Comparison of ENCODE assay signal across 26 cellular contexts in genomic region chr3:8868996-8869395, GRCh38.
DNase-seq lines count a peak whose midpoint lies in the region; ATAC-seq, FAIRE-seq and TF ChIP-seq lines count a peak whose summit lies in the region.
"Had no signal": no experiment of that assay in that cellular context is flagged by ENCODE, and none has a peak within 500 bp of the region (broad histone marks: within the 10 kb centered on the region; RNA-seq: fewer than 3 reads in every experiment).

No MANE protein-coding gene starts in this region.

- H3K4me2 ChIP-seq in keratinocyte (ENCODE audit: control insufficient read depth, extremely low read depth, insufficient read depth, low read depth, low read length): peak overlapping the region; percentile 67

- peak overlapping the region; percentile 91 for H3K27ac ChIP-seq in keratinocyte (ENCODE audit: control insufficient read depth, insufficient read depth, low read length)

- peak overlapping the region; percentile 5 for H2AFZ ChIP-seq in keratinocyte (ENCODE audit: control insufficient read depth, low read length)

- no peak overlapping the region for H3K4me3 ChIP-seq in keratinocyte (ENCODE audit: control insufficient read depth in 2 of 3, extremely low read depth in 1 of 3, insufficient read depth in 2 of 3, low read depth in 1 of 3, low read length in 3 of 3)
- H3K4me3 ChIP-seq: HAP-1, mucosa of descending colon had no signal

- H4K20me1 ChIP-seq in keratinocyte (ENCODE audit: control insufficient read depth, extremely low read depth, insufficient read depth, low read length): no peaks in the 10 kb centered on the region

- no peaks in the 10 kb centered on the region for H3K9me1 ChIP-seq in keratinocyte (ENCODE audit: control insufficient read depth, extremely low read depth, insufficient read depth, low read length)

- dilution Hi-C loops in keratinocyte (cut with MboI; ENCODE audit: extremely low pct_ligation_motif_present, low sequenced_read_pairs): no loop called here

- ATAC-seq in SK-N-SH treated with all-trans-retinoic acid at 6 μM for 48 hours: peak; percentile 18
- no peak for ATAC-seq in HG03095 (IDR thresholded peaks at IDR 0.05; ENCODE audit: unreplicated experiment)
- no peak for ATAC-seq in GM19452 (IDR thresholded peaks at IDR 0.05; ENCODE audit: unreplicated experiment)
- ATAC-seq: activated CD8-positive, alpha-beta T cell treated with anti-CD3 and anti-CD28 coated beads, Interleukin-2, amount 10 ng/mL, durations not matched to agents 7 days and 5 days; mucosa of descending colon; sciatic nerve had no signal

- H3K36me3 ChIP-seq in keratinocyte (ENCODE audit: control insufficient read depth in 2 of 2, extremely low read depth in 1 of 2, insufficient read depth in 2 of 2, low read length in 2 of 2): no peaks in the 10 kb centered on the region
- H3K36me3 ChIP-seq: HAP-1 had no signal

- peaks cover 24% of the 10 kb centered on the region for H3K4me1 ChIP-seq in keratinocyte (ENCODE audit: control insufficient read depth, extremely low read depth, insufficient read depth, low read length)

- no peaks in the 10 kb centered on the region for H3K79me2 ChIP-seq in keratinocyte (ENCODE audit: control insufficient read depth, insufficient read depth, low read length)

- no peak for FAIRE-seq in keratinocyte (lab: Jason Lieb, UNC)
- FAIRE-seq: frontal cortex, GM12892, islet of Langerhans had no signal

- peak overlapping the region; percentile 20 for H3K9ac ChIP-seq in keratinocyte (ENCODE audit: control insufficient read depth, extremely low read depth, insufficient read depth, low read length)

- no peak for TF ChIP-seq CTCF in keratinocyte (optimal IDR thresholded peaks at IDR 0.05 in 1 of 3, IDR thresholded peaks at IDR 0.05 in 1 of 3, conservative IDR thresholded peaks at IDR 0.05 in 1 of 3; ENCODE audit: extremely low read depth in 1 of 3, insufficient read depth in 2 of 3, low read length in 3 of 3)

- DNase-seq in A172 (ENCODE audit: low spot score) (peak; percentile 63), HT-29 (ENCODE audit: low spot score) (peak; percentile 5), keratinocyte (ENCODE audit: low read depth, low spot score) (no peak), DMS153 (lab: John Stamatoyannopoulos, UW) (no peak), NCI-H1048 (lab: John Stamatoyannopoulos, UW) (no peak)
- DNase-seq: activated CD8-positive, alpha-beta T cell treated with anti-CD3 and anti-CD28 coated beads, Interleukin-2, amount 10 ng/mL, durations not matched to agents 7 days and 5 days; activated effector memory CD4-positive, alpha-beta T cell treated with Interleukin-2 at 50 U/mL for 16 hours; activated naive CD8-positive, alpha-beta T cell treated with anti-CD3 and anti-CD28 coated beads for 36 hours; activated T-cell treated with anti-CD3 and anti-CD28 coated beads for 4 hours; COR-L47; effector CD4-positive, alpha-beta T cell; erythroblast; mucosa of descending colon; NCI-H2081; NCI-H748 treated with DMSO at 0.1 percent for 48 hours; SIG-M5; substantia nigra; T-helper 1 cell had no signal

- no peaks in the 10 kb centered on the region for H3K9me3 ChIP-seq in keratinocyte (ENCODE audit: control insufficient read depth, low read depth, low read length)
- H3K9me3 ChIP-seq: HAP-1, mucosa of descending colon had no signal

- H3K27me3 ChIP-seq in keratinocyte (ENCODE audit: control insufficient read depth, extremely low read depth, insufficient read depth, low read length): no peaks in the 10 kb centered on the region

TF ChIP-seq in SK-N-SH treated with all-trans-retinoic acid at 6 μM for 48 hours, 23 proteins besides CTCF, POLR2A, EP300 and RAD21:
- TF ChIP-seq TCF4 (CRISPR knock-in tag; IDR thresholded peaks at IDR 0.05; ENCODE audit: borderline replicate concordance) (no peak), ZFP30 (CRISPR knock-in tag; IDR thresholded peaks at IDR 0.05) (no peak), ISL1 (CRISPR knock-in tag; IDR thresholded peaks at IDR 0.05) (peak; percentile 26; the same call in 1 of the 2 replicates), CREB5 (CRISPR knock-in tag; IDR thresholded peaks at IDR 0.05; ENCODE audit: low read depth) (no peak)
- TF ChIP-seq, protein P1, sequence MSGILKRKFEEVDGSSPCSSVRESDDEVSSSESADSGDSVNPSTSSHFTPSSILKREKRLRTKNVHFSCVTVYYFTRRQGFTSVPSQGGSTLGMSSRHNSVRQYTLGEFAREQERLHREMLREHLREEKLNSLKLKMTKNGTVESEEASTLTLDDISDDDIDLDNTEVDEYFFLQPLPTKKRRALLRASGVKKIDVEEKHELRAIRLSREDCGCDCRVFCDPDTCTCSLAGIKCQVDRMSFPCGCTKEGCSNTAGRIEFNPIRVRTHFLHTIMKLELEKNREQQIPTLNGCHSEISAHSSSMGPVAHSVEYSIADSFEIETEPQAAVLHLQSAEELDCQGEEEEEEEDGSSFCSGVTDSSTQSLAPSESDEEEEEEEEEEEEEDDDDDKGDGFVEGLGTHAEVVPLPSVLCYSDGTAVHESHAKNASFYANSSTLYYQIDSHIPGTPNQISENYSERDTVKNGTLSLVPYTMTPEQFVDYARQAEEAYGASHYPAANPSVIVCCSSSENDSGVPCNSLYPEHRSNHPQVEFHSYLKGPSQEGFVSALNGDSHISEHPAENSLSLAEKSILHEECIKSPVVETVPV (CRISPR knock-in tag; IDR thresholded peaks at IDR 0.05): no peak
- TF ChIP-seq, protein P2, sequence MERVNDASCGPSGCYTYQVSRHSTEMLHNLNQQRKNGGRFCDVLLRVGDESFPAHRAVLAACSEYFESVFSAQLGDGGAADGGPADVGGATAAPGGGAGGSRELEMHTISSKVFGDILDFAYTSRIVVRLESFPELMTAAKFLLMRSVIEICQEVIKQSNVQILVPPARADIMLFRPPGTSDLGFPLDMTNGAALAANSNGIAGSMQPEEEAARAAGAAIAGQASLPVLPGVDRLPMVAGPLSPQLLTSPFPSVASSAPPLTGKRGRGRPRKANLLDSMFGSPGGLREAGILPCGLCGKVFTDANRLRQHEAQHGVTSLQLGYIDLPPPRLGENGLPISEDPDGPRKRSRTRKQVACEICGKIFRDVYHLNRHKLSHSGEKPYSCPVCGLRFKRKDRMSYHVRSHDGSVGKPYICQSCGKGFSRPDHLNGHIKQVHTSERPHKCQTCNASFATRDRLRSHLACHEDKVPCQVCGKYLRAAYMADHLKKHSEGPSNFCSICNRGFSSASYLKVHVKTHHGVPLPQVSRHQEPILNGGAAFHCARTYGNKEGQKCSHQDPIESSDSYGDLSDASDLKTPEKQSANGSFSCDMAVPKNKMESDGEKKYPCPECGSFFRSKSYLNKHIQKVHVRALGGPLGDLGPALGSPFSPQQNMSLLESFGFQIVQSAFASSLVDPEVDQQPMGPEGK (CRISPR knock-in tag; IDR thresholded peaks at IDR 0.05; ENCODE audit: borderline replicate concordance): no peak

Comparison
In these comparisons a context has a peak if more than half of its experiments do, and no peak if none do; other contexts are left out.
1. DNase-seq: peak in A172 (single experiment) and HT-29 (single experiment); none in keratinocyte (single experiment), DMS153 (single experiment) and NCI-H1048 (single experiment).